17 cellular contexts compared by ENCODE assay signal in genomic region chr12:1797991-1798733, GRCh38. TPM values are rescaled to one million over a fixed set of nuclear protein-coding genes. Genes with fewer than 3 reads are reported as not detected.
DNase-seq lines count a peak whose midpoint lies in the region; ATAC-seq, FAIRE-seq and TF ChIP-seq lines count a peak whose summit lies in the region.
"Had no signal": no experiment of that assay in that cellular context is flagged by ENCODE, and none has a peak within 500 bp of the region (broad histone marks: within the 10 kb centered on the region; RNA-seq: fewer than 3 reads in every experiment).

No MANE protein-coding gene starts in this region.

- no peak overlapping the region for H3K18ac ChIP-seq in H1 (ENCODE audit: extremely low read depth, low read length)

- H2BK20ac ChIP-seq in H1 (ENCODE audit: low read length) = no peak overlapping the region

- in situ Hi-C loops in GM13977 (cut with MboI; ENCODE audit: low pct_unique_long_range_greater_than_20kb, low sequenced_read_pairs, unreplicated experiment) = no loop called here

- H3K9me3 ChIP-seq in H1 (ENCODE audit: insufficient read depth in 2 of 2, low read depth in 1 of 2, low read length in 1 of 2) = no peaks in the 10 kb centered on the region
- no peaks in the 10 kb centered on the region for H3K9me3 ChIP-seq in sigmoid colon

- H3K9me3 Mint-ChIP-seq in activated T-cell treated with anti-CD3 and anti-CD28 coated beads, Interleukin-2, amount 50 U/mL, for 24 hours = no peaks in the 10 kb centered on the region

- H3K9ac ChIP-seq in H1 (replicated peaks in 1 of 4; ENCODE audit: extremely low read depth in 1 of 4, low read depth in 3 of 4, low read length in 3 of 4) = no peak overlapping the region
- H3K9ac ChIP-seq: parathyroid adenoma had no signal

- H4K20me1 ChIP-seq in H1 (replicated peaks in 1 of 2; ENCODE audit: control insufficient read depth in 1 of 2, insufficient read depth in 2 of 2, low read length in 2 of 2) = no peaks in the 10 kb centered on the region

- no peak overlapping the region for H3K23ac ChIP-seq in H1 (ENCODE audit: insufficient read length)

- no peak overlapping the region for H4K5ac ChIP-seq in H1 (ENCODE audit: insufficient read length, low read depth, low read length)

- no peak overlapping the region for H3K27ac Mint-ChIP-seq in activated T-cell treated with anti-CD3 and anti-CD28 coated beads, Interleukin-2, amount 50 U/mL, for 24 hours

- H3K36me3 ChIP-seq in H1 (ENCODE audit: control insufficient read depth in 2 of 4, insufficient read depth in 4 of 4, low read length in 3 of 4) = no peaks in the 10 kb centered on the region
- H3K36me3 ChIP-seq in sigmoid colon = no peaks in the 10 kb centered on the region

- H3K4me3 Mint-ChIP-seq in activated T-cell treated with anti-CD3 and anti-CD28 coated beads, Interleukin-2, amount 50 U/mL, for 24 hours = peak overlapping the region; percentile 33

- ATAC-seq in GM18873 (IDR thresholded peaks at IDR 0.05; ENCODE audit: low FRiP score, unreplicated experiment) = no peak

- H3K4me1 ChIP-seq in H1 (replicated peaks in 1 of 4; ENCODE audit: control insufficient read depth in 3 of 4, insufficient read depth in 4 of 4, low read length in 3 of 4) (peaks cover 0 to 12% (median 1%) of the 10 kb centered on the region in 4 experiments; a peak in 5 of 7 replicates), sigmoid colon (peaks cover 0 to 35% (median 30%) of the 10 kb centered on the region in 4 donors)

- no peak overlapping the region for H3K4ac ChIP-seq in H1 (replicated peaks; ENCODE audit: insufficient read length, low read depth, low read length)

- H2AFZ ChIP-seq in H1 (ENCODE audit: low read length) = no peak overlapping the region

- FAIRE-seq in H1 (lab: Jason Lieb, UNC) = no peak
- FAIRE-seq: urothelium cell line had no signal

- no peak for TF ChIP-seq EP300 in H1 (IDR thresholded peaks at IDR 0.05; ENCODE audit: borderline replicate concordance in 1 of 2, low read depth in 2 of 2, low read length in 2 of 2)
- no peak for TF ChIP-seq EP300 in sigmoid colon (IDR thresholded peaks at IDR 0.05)

- TF ChIP-seq CTCF in GM13977 (IDR thresholded peaks at IDR 0.05; ENCODE audit: extremely low read depth, insufficient read depth, missing control alignments) (no peak), H1 (IDR thresholded peaks at IDR 0.05; ENCODE audit: control extremely low read depth in 1 of 3, insufficient read depth in 1 of 3, low read depth in 1 of 3, low read length in 3 of 3) (no peak), sigmoid colon (IDR thresholded peaks at IDR 0.05) (no peak)

- H3K27ac ChIP-seq in H1 (ENCODE audit: low read depth, low read length) (no peak overlapping the region), sigmoid colon (peak overlapping the region; percentile 78 to 86 (median 84))
- H3K27ac ChIP-seq: parathyroid adenoma had no signal

- intact Hi-C loops in sigmoid colon (cut with DNase I) = loop anchor here (2.0 to 5.0 kb wide), 3 partner anchors 254 to 785 kb away; partner anchors contain the start of gene CACNA1C

- no peaks in the 10 kb centered on the region for H3K79me1 ChIP-seq in H1 (ENCODE audit: low read depth, low read length)

- no peaks in the 10 kb centered on the region for H3K27me3 Mint-ChIP-seq in activated T-cell treated with anti-CD3 and anti-CD28 coated beads, Interleukin-2, amount 50 U/mL, for 24 hours

- no peak overlapping the region for H2BK5ac ChIP-seq in H1 (ENCODE audit: low read depth, low read length)

- peaks cover 7% of the 10 kb centered on the region for H3K4me1 Mint-ChIP-seq in activated T-cell treated with anti-CD3 and anti-CD28 coated beads, Interleukin-2, amount 50 U/mL, for 24 hours (ENCODE audit: low read depth)

- peak overlapping the region; percentile 88 for H4K8ac ChIP-seq in H1 (ENCODE audit: extremely low read depth, insufficient read depth, low read length)

- no peak overlapping the region for H2BK15ac ChIP-seq in H1 (ENCODE audit: low read length)

- no peak for TF ChIP-seq POLR2A in H1 (IDR thresholded peaks at IDR 0.05; ENCODE audit: control extremely low read depth in 1 of 2, low read depth in 2 of 2, low read length in 2 of 2)
- no peak for TF ChIP-seq POLR2A in sigmoid colon (IDR thresholded peaks at IDR 0.05)

- no peak overlapping the region for H4K91ac ChIP-seq in H1 (replicated peaks; ENCODE audit: insufficient read length, low read length)

- H3K56ac ChIP-seq in H1 (replicated peaks; ENCODE audit: insufficient read length, low read depth, low read length) = no peak overlapping the region

- H3K27me3 ChIP-seq in H1 (replicated peaks in 1 of 4; ENCODE audit: control insufficient read depth in 3 of 4, extremely low read depth in 1 of 4, insufficient read depth in 3 of 4, low read length in 3 of 4) (peaks cover 1 to 11% (median 7%) of the 10 kb centered on the region in 4 experiments; a peak in 6 of 7 replicates), sigmoid colon (no peaks in the 10 kb centered on the region)

- 0 out of 2 replicates have a peak overlapping the region, but pooled peaks have one; percentile 27 for H2BK12ac ChIP-seq in H1 (ENCODE audit: low read depth, low read length)

- H2AK5ac ChIP-seq in H1 (ENCODE audit: low read depth, low read length) = no peak overlapping the region; the same call in 1 of the 2 replicates

- no peak overlapping the region for H3K4me3 ChIP-seq in H1 (ENCODE audit: extremely low read depth in 1 of 4, insufficient read depth in 2 of 4, low read depth in 3 of 4, low read length in 4 of 4)
- H3K4me3 ChIP-seq in sigmoid colon = no peak overlapping the region

- 82% methylated on average over 19 of the region's 23 CpGs; no CpG with 5 or more reads in 1 of the 2 experiments for WGBS in H1 (ENCODE audit: extremely low coverage in 1 of 2, insufficient coverage in 1 of 2, insufficient read length in 1 of 2, insufficient replicate concordance in 2 of 2, low coverage in 1 of 2, low lambda C conversion rate in 2 of 2, missing lambda C conversion rate in 1 of 2), 2 experiments
- WGBS in sigmoid colon, 2 donors = 93 to 94% methylated on average over 23 of the region's 23 CpGs

- no peaks in the 10 kb centered on the region for H3K36me3 Mint-ChIP-seq in activated T-cell treated with anti-CD3 and anti-CD28 coated beads, Interleukin-2, amount 50 U/mL, for 24 hours (ENCODE audit: low read depth)

- TF ChIP-seq RAD21 in H1 (IDR thresholded peaks at IDR 0.05 in 1 of 2, conservative IDR thresholded peaks at IDR 0.05 in 1 of 2; ENCODE audit: low read depth in 2 of 2, low read length in 2 of 2) = no peak

- H3K79me2 ChIP-seq in H1 (ENCODE audit: control insufficient read depth in 1 of 2, insufficient read depth in 2 of 2, low read length in 2 of 2) = no peaks in the 10 kb centered on the region
- H3K79me2 ChIP-seq: parathyroid adenoma had no signal

- H3K23me2 ChIP-seq in H1 (ENCODE audit: low read depth, low read length) = peaks cover 11% of the 10 kb centered on the region

- H2BK120ac ChIP-seq in H1 (replicated peaks; ENCODE audit: low read depth, low read length) = no peak overlapping the region

- H3K14ac ChIP-seq in H1 (ENCODE audit: insufficient read length) = no peak overlapping the region

- CTCF ChIA-PET in H1 (lab: Charles Lee; ENCODE audit: partially characterized antibody) = interaction anchor here (0.9 to 14.3 kb wide), 7 partner anchors 10 to 145 kb away, joined by 3 to 188 read pairs (median 4); no protein-coding TSS in a partner anchor

- H3K4me2 ChIP-seq in H1 (ENCODE audit: insufficient read depth in 1 of 2, low read depth in 2 of 2, low read length in 2 of 2) = no peak overlapping the region; a peak in 1 of 4 replicates

- POLR2A ChIA-PET in H1 (lab: Charles Lee; ENCODE audit: partially characterized antibody) = interaction anchor here (0.8 to 0.9 kb wide), 2 partner anchors 21 to 26 kb away, joined by 3 read pairs; no protein-coding TSS in a partner anchor

- no peak for DNase-seq in activated T-cell treated with anti-CD3 and anti-CD28 coated beads, Interleukin-2, amount 50 U/mL, for 24 hours
- no peak for DNase-seq in activated T-cell treated with anti-CD3 and anti-CD28 coated beads, Interleukin-2, amount 50 U/mL, for 1 hour
- DNase-seq in GM13977 (ENCODE audit: low spot score) = peak; percentile 9
- no peak for DNase-seq in H1 (ENCODE audit: low read depth in 1 of 2, low spot score in 2 of 2)
- DNase-seq in sigmoid colon = peak; percentile 66
- DNase-seq in RPMI8226 = no peak
- no peak for DNase-seq in NK-92 treated with Interleukin-12 subunit alpha and Interleukin-12 subunit beta, amount 100 ng/mL, for 24 hours (lab: John Stamatoyannopoulos, UW)
- DNase-seq: cortex of kidney, mammary epithelial cell, NCI-H187, NCI-H69, SHP77 treated with DMSO at 0.1 percent for 48 hours had no signal

TF ChIP-seq in H1, 55 proteins besides CTCF, POLR2A, EP300 and RAD21:
- TF ChIP-seq JUND (IDR thresholded peaks at IDR 0.05; ENCODE audit: low read length) (no peak), ASH2L (IDR thresholded peaks at IDR 0.05; ENCODE audit: low read length) (no peak), MAX (IDR thresholded peaks at IDR 0.05) (peak; percentile 10; the same call in 1 of the 2 replicates), SIX5 (IDR thresholded peaks at IDR 0.05; ENCODE audit: low read depth, low read length) (no peak), EGR1 (IDR thresholded peaks at IDR 0.05; ENCODE audit: borderline replicate concordance, low read depth, low read length) (no peak), RFX5 (IDR thresholded peaks at IDR 0.05; ENCODE audit: borderline replicate concordance, low read depth, low read length) (no peak)

RNA-seq across cellular contexts. Expression of gene LRTM2, which starts 22.2 kb away (rescaled TPM):
- not detected in 2 replicates for total RNA-seq in H1 (2021; fragmentation: NEBNext Ultra II Directional; extraction: Animal tissue kit (Norgen Biotek cat#: 25700))
- polyA plus RNA-seq in H1 (2011; rRNA removed) = 0.05 and 0.06 TPM in 2 replicates
- polyA plus RNA-seq in H1 (2011; cell fraction: cytosol; rRNA removed) = 0.26 TPM
- polyA plus RNA-seq in H1 (2011; cell fraction: nucleus; rRNA removed) = 0.46 TPM
- 0.08 to 0.09 TPM in 2 of 4 replicates, not detected in the others for polyA plus RNA-seq in H1 (2012, experiment 1 of 2)
- not detected for polyA plus RNA-seq in H1 (2012, experiment 2 of 2)
- not detected for polyA plus RNA-seq in H1 (2013, experiment 1 of 2)
- 0.04 TPM for polyA plus RNA-seq in H1 (2013, experiment 2 of 2)
- not detected in 2 replicates for polyA minus RNA-seq in H1 (2011; rRNA and poly(A)+ RNA removed)
- not detected for polyA minus RNA-seq in H1 (2011; cell fraction: cytosol; rRNA and poly(A)+ RNA removed)
- polyA minus RNA-seq in H1 (2011; cell fraction: nucleus; rRNA and poly(A)+ RNA removed) = 0.10 TPM
- under 1 TPM in 1 of 4 donors, not detected in 3; 0.41 TPM for total RNA-seq in sigmoid colon
- under 1 TPM in 1 of 3 donors, not detected in 2; 0.09 TPM for polyA plus RNA-seq in sigmoid colon
- total RNA-seq: LHCN-M2, mammary epithelial cell had no signal
- polyA plus RNA-seq: AG04450, mammary epithelial cell had no signal

Comparison
In these comparisons a context has a peak if more than half of its experiments do, and no peak if none do; other contexts are left out.
1. DNase-seq: peak in GM13977 (single experiment) and sigmoid colon (single experiment); none in activated T-cell treated with anti-CD3 and anti-CD28 coated beads, Interleukin-2, amount 50 U/mL, for 24 hours (single experiment), activated T-cell treated with anti-CD3 and anti-CD28 coated beads, Interleukin-2, amount 50 U/mL, for 1 hour (single experiment), H1 (0 of 2), RPMI8226 (single experiment) and NK-92 treated with Interleukin-12 subunit alpha and Interleukin-12 subunit beta, amount 100 ng/mL, for 24 hours (single experiment).